ENCODE assay signal across 8 cellular contexts in genomic region chr9:70484232-70485130, GRCh38.
A peak's percentile ranks its signal among the peaks of the same experiment; 100 is the strongest.
DNase-seq lines count a peak whose midpoint lies in the region; ATAC-seq and TF ChIP-seq lines count a peak whose summit lies in the region.

No MANE protein-coding gene starts in this region.

- no peak overlapping the region for H3K27ac Mint-ChIP-seq in activated CD8-positive, alpha-beta T cell treated with anti-CD3 and anti-CD28 coated beads for 36 hours
- no peak overlapping the region for H3K27ac Mint-ChIP-seq in progenitor cell of endocrine pancreas

- H3K27me3 ChIP-seq in ACC112 (ENCODE audit: insufficient read depth, low read length), result no peaks in the 10 kb centered on the region
- H3K27me3 ChIP-seq in HCT116 (ENCODE audit: insufficient read depth, low read length), result no peaks in the 10 kb centered on the region

- POLR2A ChIA-PET in HCT116 (lab: Charles Lee), result interaction anchor here (1.0 kb wide), 1 partner anchor 64 kb away, joined by 6 read pairs; no protein-coding TSS in a partner anchor
- POLR2A ChIA-PET in activated CD8-positive, alpha-beta T cell treated with anti-CD3 and anti-CD28 coated beads for 36 hours (lab: Charles Lee), result interaction anchor here (0.7 to 1.7 kb wide), 4 partner anchors 12 to 94 kb away, joined by 3 to 5 read pairs (median 3); no protein-coding TSS in a partner anchor

- no TSS peak for BruUV-seq in HCT116 (replicated peaks; lab: Mats Ljungman, UMichigan)

- peaks cover 4% of the 10 kb centered on the region for H3K4me1 Mint-ChIP-seq in activated CD8-positive, alpha-beta T cell treated with anti-CD3 and anti-CD28 coated beads for 36 hours (ENCODE audit: low read depth)
- peaks cover 16% of the 10 kb centered on the region for H3K4me1 Mint-ChIP-seq in progenitor cell of endocrine pancreas (ENCODE audit: low read depth)

- no peaks in the 10 kb centered on the region for H3K9me3 ChIP-seq in HCT116 (ENCODE audit: control insufficient read depth in 1 of 2, insufficient read depth in 1 of 2, low read depth in 1 of 2, low read length in 2 of 2)

- no peaks in the 10 kb centered on the region for H3K9me3 Mint-ChIP-seq in activated CD8-positive, alpha-beta T cell treated with anti-CD3 and anti-CD28 coated beads for 36 hours
- H3K9me3 Mint-ChIP-seq in progenitor cell of endocrine pancreas (ENCODE audit: low read depth), result no peaks in the 10 kb centered on the region

- no peaks in the 10 kb centered on the region for H3K27me3 Mint-ChIP-seq in activated CD8-positive, alpha-beta T cell treated with anti-CD3 and anti-CD28 coated beads for 36 hours
- H3K27me3 Mint-ChIP-seq in progenitor cell of endocrine pancreas, result peaks cover 5% of the 10 kb centered on the region

- intact Hi-C loops in HCT116 (cut with micrococcal nuclease) (loop anchor here (1.0 to 10.0 kb wide), 4 partner anchors 66 to 144 kb away; no protein-coding TSS in a partner anchor), head of caudate nucleus (cut with DNase I) (loop anchor here (5.0 kb wide), 3 partner anchors 118 to 227 kb away; partner anchors contain the start of gene SMC5)
- intact Hi-C loops in activated CD8-positive, alpha-beta T cell treated with anti-CD3 and anti-CD28 coated beads for 36 hours (cut with micrococcal nuclease), result loop anchor here (10.0 kb wide), 1 partner anchor 130 kb away; no protein-coding TSS in a partner anchor

- H3K4me2 ChIP-seq in HCT116 (ENCODE audit: low read length), result no peak overlapping the region

- H3K36me3 ChIP-seq in ACC112 (ENCODE audit: insufficient read depth, low read length) (no peaks in the 10 kb centered on the region), HCT116 (ENCODE audit: control insufficient read depth in 1 of 2, insufficient read depth in 2 of 2, low read length in 2 of 2) (no peaks in the 10 kb centered on the region)

- no peaks in the 10 kb centered on the region for H3K36me3 Mint-ChIP-seq in activated CD8-positive, alpha-beta T cell treated with anti-CD3 and anti-CD28 coated beads for 36 hours (ENCODE audit: low read depth)
- H3K36me3 Mint-ChIP-seq in progenitor cell of endocrine pancreas (ENCODE audit: insufficient read depth), result no peaks in the 10 kb centered on the region

- peak overlapping the region; percentile 63 for H3K27ac ChIP-seq in ACC112 (ENCODE audit: low read depth, low read length)
- no peak overlapping the region for H3K27ac ChIP-seq in HCT116 (ENCODE audit: low read depth, low read length)

- H3K79me2 ChIP-seq in ACC112 (ENCODE audit: control insufficient read depth, insufficient read depth, low read length, unreplicated experiment), result no peaks in the 10 kb centered on the region
- no peaks in the 10 kb centered on the region for H3K79me2 ChIP-seq in HCT116 (ENCODE audit: insufficient read depth, low read length)

- peak; percentile 78 for TF ChIP-seq RAD21 in HCT116 (IDR thresholded peaks at IDR 0.05; ENCODE audit: low read depth)

- CTCF ChIA-PET in HCT116 (lab: Charles Lee), result interaction anchor here (0.6 to 2.1 kb wide), 8 partner anchors 10 to 144 kb away, joined by 3 to 10 read pairs (median 4); partner anchors contain the start of gene KLF9
- CTCF ChIA-PET in activated CD8-positive, alpha-beta T cell treated with anti-CD3 and anti-CD28 coated beads for 36 hours (lab: Charles Lee), result interaction anchor here (0.7 to 1.4 kb wide), 7 partner anchors 10 to 118 kb away, joined by 3 to 9 read pairs (median 4); no protein-coding TSS in a partner anchor

- ATAC-seq in HCT116 (peak; percentile 96), HG03045 (IDR thresholded peaks at IDR 0.05; ENCODE audit: unreplicated experiment) (no peak)
- ATAC-seq in activated CD8-positive, alpha-beta T cell treated with anti-CD3 and anti-CD28 coated beads for 36 hours, result no peak

- peak; percentile 54 to 84 (median 81); a peak in 5 of 6 replicates for TF ChIP-seq CTCF in HCT116 (IDR thresholded peaks at IDR 0.05 in 2 of 3, conservative IDR thresholded peaks at IDR 0.05 in 1 of 3; ENCODE audit: borderline replicate concordance in 1 of 3, insufficient read depth in 1 of 3, low read depth in 2 of 3, low read length in 2 of 3)
- TF ChIP-seq CTCF in NB4 (IDR thresholded peaks at IDR 0.05; ENCODE audit: low read depth, low read length), result peak; percentile 49
- TF ChIP-seq CTCF in activated CD8-positive, alpha-beta T cell treated with anti-CD3 and anti-CD28 coated beads for 36 hours (IDR thresholded peaks at IDR 0.05), result peak; percentile 59
- TF ChIP-seq CTCF in progenitor cell of endocrine pancreas (IDR thresholded peaks at IDR 0.05; ENCODE audit: unreplicated experiment), result peak; percentile 73

- no peak overlapping the region for H3K4me3 Mint-ChIP-seq in activated CD8-positive, alpha-beta T cell treated with anti-CD3 and anti-CD28 coated beads for 36 hours
- H3K4me3 Mint-ChIP-seq in progenitor cell of endocrine pancreas (ENCODE audit: low read depth), result no peak overlapping the region

- DNase-seq in ELR (ENCODE audit: low read depth) (peak; percentile 78), HCT116 (ENCODE audit: low read depth, low spot score) (peak; percentile 68), NB4 (ENCODE audit: low read depth) (peak; percentile 67), head of caudate nucleus (peak in 25 of 42 donors; percentile 24 to 82 (median 59)), progenitor cell of endocrine pancreas (ENCODE audit: low spot score, unreplicated experiment) (no peak)
- DNase-seq in activated CD8-positive, alpha-beta T cell treated with anti-CD3 and anti-CD28 coated beads for 36 hours, result no peak

- peaks cover 59% of the 10 kb centered on the region for H3K4me1 ChIP-seq in ACC112 (ENCODE audit: control insufficient read depth, insufficient read depth, low read length, unreplicated experiment)
- peaks cover 7 to 24% of the 10 kb centered on the region in 2 experiments for H3K4me1 ChIP-seq in HCT116 (ENCODE audit: control insufficient read depth in 1 of 2, insufficient read depth in 2 of 2, low read length in 2 of 2)

- RAD21 ChIA-PET in HCT116 (lab: Charles Lee; ENCODE audit: low non-redundant PET in 1 of 2, low total read pairs in 2 of 2, uncharacterized antibody in 2 of 2, unreplicated experiment in 2 of 2), result interaction anchor here in 1 of 2 experiments (1.3 kb wide), 1 partner anchor 66 kb away, joined by 6 read pairs; no protein-coding TSS in a partner anchor

- H4K20me1 ChIP-seq in HCT116 (ENCODE audit: insufficient read depth), result no peaks in the 10 kb centered on the region

- H3K9ac ChIP-seq in HCT116 (ENCODE audit: low read length), result no peak overlapping the region

- H3K9me2 ChIP-seq in HCT116 (ENCODE audit: insufficient read depth), result no peaks in the 10 kb centered on the region

- H2AFZ ChIP-seq in ACC112 (ENCODE audit: low read length, unreplicated experiment), result peak overlapping the region; percentile 54
- peak overlapping the region; percentile 90 for H2AFZ ChIP-seq in HCT116 (ENCODE audit: low read depth, low read length, poor library complexity, severe bottlenecking)

- TF ChIP-seq POLR2A in HCT116 (IDR thresholded peaks at IDR 0.05; ENCODE audit: borderline replicate concordance, extremely low read depth, insufficient read depth, insufficient read length) (no peak), NB4 (IDR thresholded peaks at IDR 0.05; ENCODE audit: extremely low read depth, insufficient read length) (no peak)

- H3K4me3 ChIP-seq in ACC112 (ENCODE audit: low read depth, low read length) (no peak overlapping the region), HCT116 (replicated peaks in 1 of 2; ENCODE audit: low read depth in 1 of 2, low read length in 2 of 2) (no peak overlapping the region), NB4 (ENCODE audit: low read depth, low read length) (no peak overlapping the region)

TF ChIP-seq in HCT116, 20 proteins besides CTCF, POLR2A, EP300 and RAD21 (continues in another document):
- TF ChIP-seq REST (IDR thresholded peaks at IDR 0.05; ENCODE audit: low read depth) (no peak), SIN3A (IDR thresholded peaks at IDR 0.05; ENCODE audit: low read depth) (no peak), MAX (IDR thresholded peaks at IDR 0.05) (no peak), POLR2AphosphoS5 (IDR thresholded peaks at IDR 0.05; ENCODE audit: low read depth, low read length) (no peak), EZH2 (IDR thresholded peaks at IDR 0.05) (no peak), ZNF274 (IDR thresholded peaks at IDR 0.05; ENCODE audit: low read depth, low read length) (no peak), FOSL1 (IDR thresholded peaks at IDR 0.05; ENCODE audit: low read depth) (no peak), JUND (IDR thresholded peaks at IDR 0.05) (no peak), CBX3 (IDR thresholded peaks at IDR 0.05; ENCODE audit: low read depth) (no peak; the same call in 1 of the 2 replicates), TCF7L2 (IDR thresholded peaks at IDR 0.05; ENCODE audit: borderline replicate concordance, extremely low read depth, insufficient read depth, insufficient read length) (no peak), ELF1 (IDR thresholded peaks at IDR 0.05; ENCODE audit: borderline replicate concordance, low read depth) (no peak), ZFX (IDR thresholded peaks at IDR 0.05) (no peak), SP1 (IDR thresholded peaks at IDR 0.05; ENCODE audit: low read depth) (no peak)

Comparison
In these comparisons a context has a peak if more than half of its experiments do, and no peak if none do; other contexts are left out.
1. DNase-seq: peak in ELR (single experiment), HCT116 (single experiment), NB4 (single experiment) and head of caudate nucleus (25 of 42); none in activated CD8-positive, alpha-beta T cell treated with anti-CD3 and anti-CD28 coated beads for 36 hours (single experiment) and progenitor cell of endocrine pancreas (single experiment).
2. Peak in every context shown above with its lines, with median percentiles within 50 percentile points of each other: CTCF ChIP-seq.